Comparison of ENCODE assay signal across 19 cellular contexts in genomic region chr10:130485958-130486680, GRCh38.
DNase-seq lines count a peak whose midpoint lies in the region; ATAC-seq and TF ChIP-seq lines count a peak whose summit lies in the region.
"Had no signal": no experiment of that assay in that cellular context is flagged by ENCODE, and none has a peak within 500 bp of the region (broad histone marks: within the 10 kb centered on the region; RNA-seq: fewer than 3 reads in every experiment).

No MANE protein-coding gene starts in this region.

- ATAC-seq in activated naive CD8-positive, alpha-beta T cell treated with anti-CD3 and anti-CD28 coated beads, Interleukin-2, amount 50 U/mL, for 24 hours, result no peak
- ATAC-seq in upper lobe of right lung (no peak), GM19328 (IDR thresholded peaks at IDR 0.05; ENCODE audit: unreplicated experiment) (no peak)
- ATAC-seq: CD8-positive, alpha-beta T cell; GM12878 had no signal

- H3K36me3 Mint-ChIP-seq in activated naive CD8-positive, alpha-beta T cell treated with anti-CD3 and anti-CD28 coated beads for 36 hours, result no peaks in the 10 kb centered on the region
- H3K36me3 Mint-ChIP-seq in activated naive CD8-positive, alpha-beta T cell treated with anti-CD3 and anti-CD28 coated beads, Interleukin-2, amount 50 U/mL, for 24 hours (ENCODE audit: low read depth), result no peaks in the 10 kb centered on the region
- H3K36me3 Mint-ChIP-seq: CD8-positive, alpha-beta T cell had no signal

- no peak for TF ChIP-seq CTCF in osteoblast (IDR thresholded peaks at IDR 0.05; ENCODE audit: extremely low read depth, low read depth, low read length)
- TF ChIP-seq CTCF in upper lobe of right lung (IDR thresholded peaks at IDR 0.05), result no peak

- H2AFZ ChIP-seq in osteoblast (ENCODE audit: low read length), result no peak overlapping the region

- H3K27me3 ChIP-seq in osteoblast (ENCODE audit: insufficient read depth, low read length), result no peaks in the 10 kb centered on the region
- no peaks in the 10 kb centered on the region for H3K27me3 ChIP-seq in upper lobe of right lung
- no peaks in the 10 kb centered on the region for H3K27me3 ChIP-seq in MG63
- H3K27me3 ChIP-seq: BLaER1 treated with 17β-estradiol and CSF1 and Interleukin-3, amounts not matched to agents 10 nM and 100 nM had no signal

- H3K9me3 Mint-ChIP-seq in activated naive CD8-positive, alpha-beta T cell treated with anti-CD3 and anti-CD28 coated beads for 36 hours, result no peaks in the 10 kb centered on the region
- H3K9me3 Mint-ChIP-seq in activated naive CD8-positive, alpha-beta T cell treated with anti-CD3 and anti-CD28 coated beads, Interleukin-2, amount 50 U/mL, for 24 hours, result no peaks in the 10 kb centered on the region
- H3K9me3 Mint-ChIP-seq: CD8-positive, alpha-beta T cell had no signal

- H4K20me1 ChIP-seq in osteoblast (ENCODE audit: insufficient read depth, low read length), result no peaks in the 10 kb centered on the region
- H4K20me1 ChIP-seq: BLaER1 treated with 17β-estradiol and CSF1 and Interleukin-3, amounts not matched to agents 10 nM and 100 nM had no signal

- H3K79me2 ChIP-seq in osteoblast (ENCODE audit: insufficient read depth, low read length), result no peaks in the 10 kb centered on the region

- H3K27ac ChIP-seq in osteoblast (ENCODE audit: low read depth, low read length) (no peak overlapping the region), upper lobe of right lung (no peak overlapping the region)
- H3K27ac ChIP-seq: BLaER1 treated with 17β-estradiol and CSF1 and Interleukin-3, amounts not matched to agents 10 nM and 100 nM had no signal

- no peak overlapping the region for H3K4me2 ChIP-seq in osteoblast (ENCODE audit: insufficient read depth, low read length)
- H3K4me2 ChIP-seq: BLaER1 treated with 17β-estradiol and CSF1 and Interleukin-3, amounts not matched to agents 10 nM and 100 nM had no signal

- no peaks in the 10 kb centered on the region for H3K9me3 ChIP-seq in osteoblast (ENCODE audit: low read depth, low read length)
- H3K9me3 ChIP-seq in upper lobe of right lung, result no peaks in the 10 kb centered on the region
- H3K9me3 ChIP-seq in MG63, result no peaks in the 10 kb centered on the region
- H3K9me3 ChIP-seq: BLaER1 treated with 17β-estradiol and CSF1 and Interleukin-3, amounts not matched to agents 10 nM and 100 nM; HAP-1 had no signal

- peak overlapping the region; percentile 34 for H3K27ac Mint-ChIP-seq in activated naive CD8-positive, alpha-beta T cell treated with anti-CD3 and anti-CD28 coated beads for 36 hours
- H3K27ac Mint-ChIP-seq in activated naive CD8-positive, alpha-beta T cell treated with anti-CD3 and anti-CD28 coated beads, Interleukin-2, amount 50 U/mL, for 24 hours, result no peak overlapping the region
- H3K27ac Mint-ChIP-seq: B cell; CD8-positive, alpha-beta T cell had no signal

- H3K4me3 Mint-ChIP-seq in activated naive CD8-positive, alpha-beta T cell treated with anti-CD3 and anti-CD28 coated beads for 36 hours, result no peak overlapping the region
- no peak overlapping the region for H3K4me3 Mint-ChIP-seq in activated naive CD8-positive, alpha-beta T cell treated with anti-CD3 and anti-CD28 coated beads, Interleukin-2, amount 50 U/mL, for 24 hours
- H3K4me3 Mint-ChIP-seq: B cell; CD8-positive, alpha-beta T cell had no signal

- no peaks in the 10 kb centered on the region for H3K4me1 ChIP-seq in osteoblast (ENCODE audit: insufficient read depth, low read length)
- H3K4me1 ChIP-seq in upper lobe of right lung, result no peaks in the 10 kb centered on the region
- H3K4me1 ChIP-seq: HAP-1 had no signal

- no peaks in the 10 kb centered on the region for H3K4me1 Mint-ChIP-seq in activated naive CD8-positive, alpha-beta T cell treated with anti-CD3 and anti-CD28 coated beads for 36 hours
- H3K4me1 Mint-ChIP-seq in activated naive CD8-positive, alpha-beta T cell treated with anti-CD3 and anti-CD28 coated beads, Interleukin-2, amount 50 U/mL, for 24 hours, result no peaks in the 10 kb centered on the region
- H3K4me1 Mint-ChIP-seq: B cell had no signal

- no peak overlapping the region for H3K4me3 ChIP-seq in osteoblast (ENCODE audit: insufficient read depth, low read length)
- no peak overlapping the region for H3K4me3 ChIP-seq in upper lobe of right lung
- no peak overlapping the region for H3K4me3 ChIP-seq in MG63
- H3K4me3 ChIP-seq: BLaER1 treated with 17β-estradiol and CSF1 and Interleukin-3, amounts not matched to agents 10 nM and 100 nM; GM12878; HAP-1 had no signal

- no peaks in the 10 kb centered on the region for H3K36me3 ChIP-seq in osteoblast (ENCODE audit: insufficient read depth, low read length)
- H3K36me3 ChIP-seq in upper lobe of right lung, result no peaks in the 10 kb centered on the region
- no peaks in the 10 kb centered on the region for H3K36me3 ChIP-seq in MG63
- H3K36me3 ChIP-seq: BLaER1 treated with 17β-estradiol and CSF1 and Interleukin-3, amounts not matched to agents 10 nM and 100 nM; HAP-1 had no signal

- H3K27me3 Mint-ChIP-seq in activated naive CD8-positive, alpha-beta T cell treated with anti-CD3 and anti-CD28 coated beads for 36 hours, result no peaks in the 10 kb centered on the region
- H3K27me3 Mint-ChIP-seq in activated naive CD8-positive, alpha-beta T cell treated with anti-CD3 and anti-CD28 coated beads, Interleukin-2, amount 50 U/mL, for 24 hours, result no peaks in the 10 kb centered on the region
- H3K27me3 Mint-ChIP-seq: B cell had no signal

- intact Hi-C loops in upper lobe of right lung (cut with DNase I), result no loop called here

- no peak for DNase-seq in activated naive CD8-positive, alpha-beta T cell treated with anti-CD3 and anti-CD28 coated beads for 36 hours
- DNase-seq in activated naive CD8-positive, alpha-beta T cell treated with anti-CD3 and anti-CD28 coated beads, Interleukin-2, amount 50 U/mL, for 24 hours, result no peak
- peak; percentile 72 for DNase-seq in left kidney (ENCODE audit: low read depth, low spot score)
- peak; percentile 15 for DNase-seq in osteoblast (ENCODE audit: insufficient read length, low spot score, missing footprints)
- peak; percentile 53 for DNase-seq in upper lobe of right lung
- no peak for DNase-seq in MG63
- DNase-seq in A172 (ENCODE audit: low spot score), result no peak
- DNase-seq: 8988T; Calu3; CD8-positive, alpha-beta T cell; DMS 273 treated with DMSO at 0.1 percent for 48 hours; DMS53; DND-41; EL had no signal

Comparison
In these comparisons a context has a peak if more than half of its experiments do, and no peak if none do; other contexts are left out.
1. DNase-seq: peak in left kidney (single experiment), osteoblast (single experiment) and upper lobe of right lung (single experiment); none in activated naive CD8-positive, alpha-beta T cell treated with anti-CD3 and anti-CD28 coated beads for 36 hours (single experiment), activated naive CD8-positive, alpha-beta T cell treated with anti-CD3 and anti-CD28 coated beads, Interleukin-2, amount 50 U/mL, for 24 hours (single experiment), MG63 (single experiment) and A172 (single experiment).